In genomic region chr20:35619196-35620095, GRCh38 we compare ENCODE assay signal across 8 cellular contexts. TPM values are rescaled to one million over a fixed set of nuclear protein-coding genes. Genes with fewer than 3 reads are reported as not detected.
DNase-seq lines count a peak whose midpoint lies in the region; ATAC-seq and TF ChIP-seq lines count a peak whose summit lies in the region.

No MANE protein-coding gene starts in this region.

- peak overlapping the region; percentile 75 for H3K27ac Mint-ChIP-seq in CD8-positive, alpha-beta T cell

- H3K4me1 ChIP-seq in CD8-positive, alpha-beta T cell (ENCODE audit: insufficient read depth, low read length) = peaks cover 27% of the 10 kb centered on the region
- H3K4me1 ChIP-seq in KMS-11 (ENCODE audit: low read depth, poor library complexity, severe bottlenecking) (peaks cover 38% of the 10 kb centered on the region), SJCRH30 (peaks cover 2% of the 10 kb centered on the region; the same call in 1 of the 2 replicates), trophoblast cell (ENCODE audit: control insufficient read depth in 1 of 2, insufficient read depth in 2 of 2, low read length in 2 of 2) (peaks cover 11 to 20% of the 10 kb centered on the region in 2 experiments), tibial artery (peaks cover 0 to 39% (median 32%) of the 10 kb centered on the region in 4 donors)

- no CpG with 5 or more reads among the region's 49 CpGs for WGBS in trophoblast cell (ENCODE audit: extremely low coverage, insufficient coverage, insufficient read length)

- H2AFZ ChIP-seq in KMS-11 (ENCODE audit: low read depth) (peak overlapping the region; percentile 69), trophoblast cell (ENCODE audit: insufficient read depth, low read length, poor library complexity) (peak overlapping the region; percentile 68)

- H3K4me1 Mint-ChIP-seq in CD8-positive, alpha-beta T cell (ENCODE audit: low read depth) = peaks cover 35% of the 10 kb centered on the region

- H2AK5ac ChIP-seq in trophoblast cell (ENCODE audit: low read length) = no peak overlapping the region

- no peak overlapping the region for H4K8ac ChIP-seq in trophoblast cell (ENCODE audit: low read depth, low read length)

- H3K9me3 ChIP-seq in CD8-positive, alpha-beta T cell (ENCODE audit: low read length) = no peaks in the 10 kb centered on the region
- H3K9me3 ChIP-seq in SJCRH30 (replicated peaks) (no peaks in the 10 kb centered on the region), trophoblast cell (ENCODE audit: insufficient read depth, low read depth, low read length) (no peaks in the 10 kb centered on the region), tibial artery (no peaks in the 10 kb centered on the region)

- no peaks in the 10 kb centered on the region for H3K27me3 Mint-ChIP-seq in CD8-positive, alpha-beta T cell (ENCODE audit: low read depth)

- peak overlapping the region; percentile 25 for H3K27ac ChIP-seq in CD8-positive, alpha-beta T cell (ENCODE audit: low read depth, low read length)
- H3K27ac ChIP-seq in KMS-11 = peak overlapping the region; percentile 7; the same call in 1 of the 2 replicates
- H3K27ac ChIP-seq in SJCRH30 = no peak overlapping the region
- no peak overlapping the region for H3K27ac ChIP-seq in trophoblast cell (ENCODE audit: low read depth, low read length)
- peak overlapping the region; percentile 46 to 88 for H3K27ac ChIP-seq in tibial artery

- peak overlapping the region; percentile 49; the same call in 1 of the 2 replicates for H3K9ac ChIP-seq in KMS-11
- H3K9ac ChIP-seq in trophoblast cell (ENCODE audit: low read length) = no peak overlapping the region

- no peaks in the 10 kb centered on the region for H3K27me3 ChIP-seq in CD8-positive, alpha-beta T cell (ENCODE audit: insufficient read depth, low read length)
- H3K27me3 ChIP-seq in KMS-11 (ENCODE audit: insufficient read depth, low read depth) = no peaks in the 10 kb centered on the region
- no peaks in the 10 kb centered on the region for H3K27me3 ChIP-seq in SJCRH30
- H3K27me3 ChIP-seq in trophoblast cell (ENCODE audit: insufficient read depth, low read length) = no peaks in the 10 kb centered on the region
- H3K27me3 ChIP-seq in tibial artery = no peaks in the 10 kb centered on the region

- H4K91ac ChIP-seq in trophoblast cell (ENCODE audit: low read depth, low read length) = no peak overlapping the region

- intact Hi-C loops in CD8-positive, alpha-beta T cell (cut with DNase I, micrococcal nuclease) = loop anchor here (1.0 to 10.0 kb wide), 7 partner anchors 18 to 975 kb away; partner anchors contain the start of genes CEP250 (in 1 of the 2), ERGIC3 (in 1 of the 2), NFS1 (in 1 of the 2) and ROMO1 (in 1 of the 2)
- intact Hi-C loops in Right ventricle myocardium inferior (cut with DNase I) (loop anchor here (10.0 kb wide), 1 partner anchor 265 kb away; no protein-coding TSS in a partner anchor), tibial artery (cut with DNase I; ENCODE audit: low total_unique reads) (loop anchor here (5.0 kb wide), 2 partner anchors 43 to 153 kb away; partner anchors contain the start of genes CPNE1, PHF20 and RBM12)

- H3K4me3 ChIP-seq in CD8-positive, alpha-beta T cell (ENCODE audit: low read depth, low read length) = peak overlapping the region; percentile 69
- no peak overlapping the region for H3K4me3 ChIP-seq in KMS-11 (IDR thresholded peaks at IDR 0.05; ENCODE audit: insufficient read depth, low read depth, low read length)
- H3K4me3 ChIP-seq in SJCRH30 = peak overlapping the region; percentile 51
- H3K4me3 ChIP-seq in trophoblast cell (ENCODE audit: low read depth, low read length) = peak overlapping the region; percentile 66
- peak overlapping the region; percentile 57 to 70 for H3K4me3 ChIP-seq in tibial artery

- no peak overlapping the region for H2BK5ac ChIP-seq in trophoblast cell (ENCODE audit: low read depth, low read length, poor library complexity)

- ATAC-seq in CD8-positive, alpha-beta T cell = peak; percentile 8
- peak; percentile 30 for ATAC-seq in GM19467 (IDR thresholded peaks at IDR 0.05; ENCODE audit: unreplicated experiment)
- peak; percentile 41 for ATAC-seq in Right ventricle myocardium inferior

- TF ChIP-seq CTCF in CD8-positive, alpha-beta T cell (IDR thresholded peaks at IDR 0.05) = peak; percentile 52
- TF ChIP-seq CTCF in KMS-11 (conservative IDR thresholded peaks at IDR 0.05; ENCODE audit: low read depth, low read length) (peak; percentile 88), tibial artery (IDR thresholded peaks at IDR 0.05) (no peak)

- CTCF ChIA-PET in CD8-positive, alpha-beta T cell (lab: Charles Lee) = interaction anchor here (0.6 to 3.2 kb wide), 27 partner anchors 8 to 517 kb away, joined by 3 to 17 read pairs (median 4); partner anchors contain the start of gene PHF20

- POLR2A ChIA-PET in CD8-positive, alpha-beta T cell (lab: Charles Lee) = interaction anchor here (0.6 to 4.8 kb wide), 17 partner anchors 11 to 335 kb away, joined by 3 to 25 read pairs (median 4); partner anchors contain the start of genes PHF20, RBM39 and SCAND1

- H3K14ac ChIP-seq in trophoblast cell (ENCODE audit: low read length) = no peak overlapping the region

- peaks cover 3% of the 10 kb centered on the region for H3K79me1 ChIP-seq in trophoblast cell (ENCODE audit: low read length)

- peaks cover 3% of the 10 kb centered on the region for H3K36me3 Mint-ChIP-seq in CD8-positive, alpha-beta T cell

- H3K4me3 Mint-ChIP-seq in CD8-positive, alpha-beta T cell = peak overlapping the region; percentile 90

- no peak overlapping the region for H2BK12ac ChIP-seq in trophoblast cell (ENCODE audit: low read length)

- H4K12ac ChIP-seq in trophoblast cell (ENCODE audit: low read depth, low read length) = peak overlapping the region; percentile 61

- no peak overlapping the region for H3K4ac ChIP-seq in trophoblast cell (ENCODE audit: low read depth, low read length)

- H3K79me2 ChIP-seq in KMS-11 (ENCODE audit: insufficient read depth, low read depth) = no peaks in the 10 kb centered on the region
- no peaks in the 10 kb centered on the region for H3K79me2 ChIP-seq in trophoblast cell (ENCODE audit: control insufficient read depth, insufficient read depth, low read length, poor library complexity)

- peak overlapping the region; percentile 30 for H3K4me2 ChIP-seq in KMS-11
- H3K4me2 ChIP-seq in trophoblast cell (ENCODE audit: low read length) = peak overlapping the region; percentile 87

- H3K23ac ChIP-seq in trophoblast cell (ENCODE audit: low read length) = no peak overlapping the region

- no peaks in the 10 kb centered on the region for H3K36me3 ChIP-seq in CD8-positive, alpha-beta T cell (ENCODE audit: insufficient read depth, low read length)
- H3K36me3 ChIP-seq in KMS-11 (ENCODE audit: insufficient read depth) (no peaks in the 10 kb centered on the region), SJCRH30 (peaks cover 21% of the 10 kb centered on the region), trophoblast cell (ENCODE audit: control insufficient read depth in 1 of 2, insufficient read depth in 2 of 2, low read length in 2 of 2) (peaks cover 0 to 3% of the 10 kb centered on the region in 2 experiments), tibial artery (peaks cover 0 to 18% (median 5%) of the 10 kb centered on the region in 3 donors)

- H4K20me1 ChIP-seq in KMS-11 (ENCODE audit: insufficient read depth) = no peaks in the 10 kb centered on the region

- DNase-seq in CD8-positive, alpha-beta T cell = peak; percentile 57 to 80 (median 75)
- DNase-seq in SJCRH30 (peak; percentile 78 to 79), Right ventricle myocardium inferior (ENCODE audit: missing footprints) (peak; percentile 85), trophoblast cell (peak; percentile 78 to 81), tibial artery (peak; percentile 67 to 86)
- DNase-seq in activated gamma-delta T cell treated with anti-CD3 and anti-CD28 coated beads, Interleukin-2, amount 50 U/mL, for 16 hours (ENCODE audit: low read depth) = peak; percentile 73

- no peaks in the 10 kb centered on the region for H3K9me3 Mint-ChIP-seq in CD8-positive, alpha-beta T cell

- H3K18ac ChIP-seq in trophoblast cell (ENCODE audit: low read length) = no peak overlapping the region

- no peak overlapping the region for H2BK120ac ChIP-seq in trophoblast cell (ENCODE audit: insufficient read depth, low read length, poor library complexity)

RNA-seq across cellular contexts. Expression of gene SPAG4, which starts 3.8 kb away (rescaled TPM):
- total RNA-seq in CD8-positive, alpha-beta T cell = 10 to 100 TPM; 18.9 to 19.7 TPM
- total RNA-seq in SJCRH30 (2014; rRNA removed; shearing (Covaris generic)) = 3.5 and 4.3 TPM in 2 replicates
- total RNA-seq in Right ventricle myocardium inferior = 1.6 TPM
- 2.7 and 3.1 TPM in 2 replicates for polyA plus RNA-seq in trophoblast cell (2013)

RNA-seq across cellular contexts. Expression of gene CPNE1, which starts 45.3 kb away (rescaled TPM):
- total RNA-seq in CD8-positive, alpha-beta T cell = 100 to 1,000 TPM; 124 to 129 TPM
- 276 and 297 TPM in 2 replicates for total RNA-seq in SJCRH30 (2014; rRNA removed; shearing (Covaris generic))
- 49.6 TPM for total RNA-seq in Right ventricle myocardium inferior
- polyA plus RNA-seq in trophoblast cell (2013) = 121 and 122 TPM in 2 replicates

RNA-seq across cellular contexts. Expression of gene RBM12, which starts 45.3 kb away (rescaled TPM):
- 100 to 1,000 TPM in 1 of 2 experiments, 10 to 100 TPM in 1; 97.4 to 102 TPM for total RNA-seq in CD8-positive, alpha-beta T cell
- total RNA-seq in SJCRH30 (2014; rRNA removed; shearing (Covaris generic)) = 137 and 142 TPM in 2 replicates
- total RNA-seq in Right ventricle myocardium inferior = 41.4 TPM
- polyA plus RNA-seq in trophoblast cell (2013) = 99.5 and 101 TPM in 2 replicates

Comparison
In these comparisons a context has a peak if more than half of its experiments do, and no peak if none do; other contexts are left out.
1. H3K27ac ChIP-seq: peak in CD8-positive, alpha-beta T cell (single experiment), KMS-11 (single experiment) and tibial artery (2 of 2); none in SJCRH30 (single experiment) and trophoblast cell (single experiment).
2. CTCF ChIP-seq: peak in CD8-positive, alpha-beta T cell (single experiment) and KMS-11 (single experiment); none in tibial artery (0 of 2).
3. Peak in every context shown above with its lines, with median percentiles within 50 percentile points of each other: ATAC-seq and DNase-seq.